ENCODE assay signal across 16 cellular contexts in genomic region chr10:572066-572465, GRCh38.
DNase-seq lines count a peak whose midpoint lies in the region; ATAC-seq and TF ChIP-seq lines count a peak whose summit lies in the region.
"Had no signal": no experiment of that assay in that cellular context is flagged by ENCODE, and none has a peak within 500 bp of the region (broad histone marks: within the 10 kb centered on the region; RNA-seq: fewer than 3 reads in every experiment).

No MANE protein-coding gene starts in this region.

- no peak overlapping the region for H3K4me3 ChIP-seq in AG10803 (ENCODE audit: low read length)
- H3K4me3 ChIP-seq in ascending aorta: no peak overlapping the region

- in situ Hi-C loops in ACHN (cut with HindIII; ENCODE audit: low pct_ligation_motif_present, low pct_unique_long_range_greater_than_20kb, low sequenced_read_pairs): no loop called here

- H3K27me3 ChIP-seq in ascending aorta: no peaks in the 10 kb centered on the region

- H3K4me1 ChIP-seq in ascending aorta: peaks cover 7 to 27% of the 10 kb centered on the region in 2 donors

- peak overlapping the region; percentile 78 for H3K27ac ChIP-seq in VCaP
- H3K27ac ChIP-seq in ascending aorta: no peak overlapping the region

- H3K36me3 ChIP-seq in ascending aorta: no peaks in the 10 kb centered on the region

- DNase-seq in AG10803 (ENCODE audit: low read depth) (peak; percentile 75), fibroblast of the conjunctiva (ENCODE audit: low read depth) (peak; percentile 21), posterior vena cava (ENCODE audit: low spot score) (peak; percentile 41), ACHN (no peak), ascending aorta (ENCODE audit: low spot score in 2 of 2) (no peak)
- DNase-seq: Calu3; CD4-positive, alpha-beta T cell; DMS79; GDM1; NCI-H1930; NCI-H2171 treated with DMSO at 0.1 percent for 48 hours; NCI-H510A treated with DMSO at 0.1 percent for 48 hours; SHP77 had no signal

- no peak for ATAC-seq in GM18907 (IDR thresholded peaks at IDR 0.05; ENCODE audit: unreplicated experiment)
- no peak for ATAC-seq in HG03095 (IDR thresholded peaks at IDR 0.05; ENCODE audit: unreplicated experiment)

- TF ChIP-seq CTCF in AG10803 (conservative IDR thresholded peaks at IDR 0.05; ENCODE audit: low read length): no peak
- no peak for TF ChIP-seq CTCF in VCaP (conservative IDR thresholded peaks at IDR 0.05)
- TF ChIP-seq CTCF in ascending aorta (IDR thresholded peaks at IDR 0.05): no peak

- H3K9me3 ChIP-seq in ascending aorta: peaks cover 0 to 5% of the 10 kb centered on the region in 2 donors

- intact Hi-C loops in posterior vena cava (cut with DNase I) (no loop called here), ascending aorta (cut with DNase I) (no loop called here)

Comparison
In these comparisons a context has a peak if more than half of its experiments do, and no peak if none do; other contexts are left out.
1. DNase-seq: peak in AG10803 (single experiment), fibroblast of the conjunctiva (single experiment) and posterior vena cava (single experiment); none in ACHN (single experiment) and ascending aorta (0 of 2).